In genomic region chr12:68069276-68069675, GRCh38 we compare ENCODE assay signal across 17 cellular contexts.
DNase-seq lines count a peak whose midpoint lies in the region; ATAC-seq and TF ChIP-seq lines count a peak whose summit lies in the region.
"Had no signal": no experiment of that assay in that cellular context is flagged by ENCODE, and none has a peak within 500 bp of the region (broad histone marks: within the 10 kb centered on the region; RNA-seq: fewer than 3 reads in every experiment).

No MANE protein-coding gene starts in this region.

- no peak for TF ChIP-seq POLR2A in IMR-90 (IDR thresholded peaks at IDR 0.05; ENCODE audit: low read depth, low read length)
- TF ChIP-seq POLR2A in heart left ventricle (IDR thresholded peaks at IDR 0.05) = no peak

- no peak overlapping the region for H2AFZ ChIP-seq in IMR-90 (replicated peaks; ENCODE audit: low read length, poor library complexity)
- no peak overlapping the region for H2AFZ ChIP-seq in mesenchymal stem cell (ENCODE audit: low read depth, low read length)

- H3K79me1 ChIP-seq in IMR-90 (ENCODE audit: low read depth in 1 of 2, low read length in 2 of 2) = no peaks in the 10 kb centered on the region
- no peaks in the 10 kb centered on the region for H3K79me1 ChIP-seq in mesenchymal stem cell (replicated peaks; ENCODE audit: low read length, poor library complexity, severe bottlenecking)

- H4K8ac ChIP-seq in IMR-90 (ENCODE audit: low read depth in 2 of 2, low read length in 2 of 2) = no peak overlapping the region
- no peak overlapping the region for H4K8ac ChIP-seq in mesenchymal stem cell (ENCODE audit: low read length)

- H3K56ac ChIP-seq in IMR-90 (ENCODE audit: extremely low read depth, insufficient read depth, low read length) = no peak overlapping the region

- TF ChIP-seq CTCF in IMR-90 (conservative IDR thresholded peaks at IDR 0.05; ENCODE audit: low read depth, low read length) (no peak), heart left ventricle (IDR thresholded peaks at IDR 0.05) (no peak)

- no TSS peak for BruUV-seq in IMR-90 (replicated peaks; lab: Mats Ljungman, UMichigan)

- CTCF ChIA-PET in IMR-90 (lab: Yijun Ruan, JAX) = no interaction called here

- no peak overlapping the region for H4K5ac ChIP-seq in IMR-90 (ENCODE audit: low read depth, low read length)

- H4K20me1 ChIP-seq in IMR-90 (ENCODE audit: insufficient read depth, low read length) = no peaks in the 10 kb centered on the region
- H4K20me1 ChIP-seq: BLaER1 had no signal

- H2BK120ac ChIP-seq in IMR-90 (ENCODE audit: low read depth, low read length) (no peak overlapping the region), mesenchymal stem cell (ENCODE audit: low read depth, low read length) (no peak overlapping the region)

- no peak overlapping the region for H3K4me2 ChIP-seq in IMR-90 (ENCODE audit: low read depth, low read length)
- no peak overlapping the region for H3K4me2 ChIP-seq in mesenchymal stem cell (ENCODE audit: low read length, poor library complexity, severe bottlenecking)
- H3K4me2 ChIP-seq: BLaER1 had no signal

- H3K9me3 ChIP-seq in IMR-90 (ENCODE audit: control insufficient read depth, insufficient read depth, low read length) = no peaks in the 10 kb centered on the region
- H3K9me3 ChIP-seq in mesenchymal stem cell (ENCODE audit: control insufficient read depth, low read length) = peaks cover 18% of the 10 kb centered on the region
- peaks cover 0 to 16% (median 0%) of the 10 kb centered on the region in 12 donors for H3K9me3 ChIP-seq in heart left ventricle

- H3K4me1 Mint-ChIP-seq in activated naive CD8-positive, alpha-beta T cell treated with anti-CD3 and anti-CD28 coated beads, Interleukin-2, amount 50 U/mL, for 24 hours = peaks cover 26% of the 10 kb centered on the region
- H3K4me1 Mint-ChIP-seq in activated naive CD8-positive, alpha-beta T cell treated with anti-CD3 and anti-CD28 coated beads for 36 hours = peaks cover 8% of the 10 kb centered on the region
- H3K4me1 Mint-ChIP-seq: CD4-positive, alpha-beta memory T cell had no signal

- no peak overlapping the region for H2BK12ac ChIP-seq in mesenchymal stem cell (ENCODE audit: low read length in 2 of 2)

- in situ Hi-C loops in IMR-90 (cut with MboI; ENCODE audit: low sequenced_read_pairs) = no loop called here

- peak overlapping the region; percentile 26 for H3K27ac Mint-ChIP-seq in activated naive CD8-positive, alpha-beta T cell treated with anti-CD3 and anti-CD28 coated beads, Interleukin-2, amount 50 U/mL, for 24 hours
- H3K27ac Mint-ChIP-seq in activated naive CD8-positive, alpha-beta T cell treated with anti-CD3 and anti-CD28 coated beads for 36 hours = no peak overlapping the region
- H3K27ac Mint-ChIP-seq: CD14-positive monocyte; CD4-positive, alpha-beta memory T cell; H9 had no signal

- ATAC-seq in activated naive CD8-positive, alpha-beta T cell treated with anti-CD3 and anti-CD28 coated beads, Interleukin-2, amount 50 U/mL, for 24 hours = no peak
- no peak for ATAC-seq in IMR-90 (ENCODE audit: low read depth)
- ATAC-seq in GM19351 (IDR thresholded peaks at IDR 0.05; ENCODE audit: unreplicated experiment) = no peak
- no peak for ATAC-seq in heart left ventricle

- no peak overlapping the region for H2AK9ac ChIP-seq in IMR-90 (replicated peaks; ENCODE audit: low read depth, low read length, poor library complexity)

- no peaks in the 10 kb centered on the region for H3K9me1 ChIP-seq in IMR-90 (ENCODE audit: insufficient read depth, low read length)

- no peak overlapping the region for H2AK5ac ChIP-seq in IMR-90 (ENCODE audit: low read depth, low read length)
- no peak overlapping the region for H2AK5ac ChIP-seq in mesenchymal stem cell (ENCODE audit: low read length, severe bottlenecking)

- dilution Hi-C loops in IMR-90 (cut with HindIII; ENCODE audit: low sequenced_read_pairs, unreplicated experiment) = no loop called here

- TF ChIP-seq RAD21 in IMR-90 (IDR thresholded peaks at IDR 0.05; ENCODE audit: low read length) = no peak

- intact Hi-C loops in IMR-90 (cut with micrococcal nuclease) = no loop called here
- intact Hi-C loops in heart left ventricle (cut with DNase I) = no loop called here

- DNase-seq in activated naive CD8-positive, alpha-beta T cell treated with anti-CD3 and anti-CD28 coated beads, Interleukin-2, amount 50 U/mL, for 24 hours = no peak
- no peak for DNase-seq in activated naive CD8-positive, alpha-beta T cell treated with anti-CD3 and anti-CD28 coated beads for 36 hours
- DNase-seq in Daoy (ENCODE audit: low read depth) (peak; percentile 28), IMR-90 (peak; percentile 2), mesenchymal stem cell (peak; percentile 1), heart left ventricle (no peak)
- DNase-seq: 8988T; Calu3; CD4-positive, alpha-beta memory T cell; DMS 273 treated with DMSO at 0.1 percent for 48 hours; DMS53; DND-41; GDM1; H9 had no signal

- H3K18ac ChIP-seq in IMR-90 (ENCODE audit: low read depth, low read length) = no peak overlapping the region
- H3K18ac ChIP-seq in mesenchymal stem cell (ENCODE audit: low read depth in 1 of 2, low read length in 2 of 2) = no peak overlapping the region

- no peak overlapping the region for H3K4ac ChIP-seq in IMR-90 (ENCODE audit: low read depth, low read length)
- H3K4ac ChIP-seq in mesenchymal stem cell (ENCODE audit: low read depth in 1 of 2, low read length in 2 of 2) = no peak overlapping the region

- H3K4me3 ChIP-seq in IMR-90 (ENCODE audit: insufficient read depth, low read depth, low read length) (no peak overlapping the region), mesenchymal stem cell (ENCODE audit: insufficient read depth in 1 of 2, low read depth in 1 of 2, low read length in 2 of 2) (no peak overlapping the region), heart left ventricle (no peak overlapping the region)
- H3K4me3 ChIP-seq: BLaER1 had no signal

- H3K36me3 ChIP-seq in IMR-90 (ENCODE audit: control insufficient read depth, insufficient read depth, low read length) (no peaks in the 10 kb centered on the region), mesenchymal stem cell (ENCODE audit: control insufficient read depth in 1 of 2, insufficient read depth in 2 of 2, low read depth in 1 of 2, low read length in 2 of 2) (no peaks in the 10 kb centered on the region), heart left ventricle (no peaks in the 10 kb centered on the region)
- H3K36me3 ChIP-seq: BLaER1 had no signal

- H3K4me1 ChIP-seq in IMR-90 (ENCODE audit: control insufficient read depth, insufficient read depth, low read length) (no peaks in the 10 kb centered on the region), mesenchymal stem cell (ENCODE audit: control insufficient read depth, insufficient read depth, low read depth, low read length) (no peaks in the 10 kb centered on the region), heart left ventricle (no peaks in the 10 kb centered on the region)

- H3K14ac ChIP-seq in IMR-90 (replicated peaks; ENCODE audit: low read depth, low read length) (no peak overlapping the region), mesenchymal stem cell (ENCODE audit: low read length in 2 of 2) (no peak overlapping the region)

- H3K4me3 Mint-ChIP-seq in activated naive CD8-positive, alpha-beta T cell treated with anti-CD3 and anti-CD28 coated beads, Interleukin-2, amount 50 U/mL, for 24 hours = no peak overlapping the region
- H3K4me3 Mint-ChIP-seq in activated naive CD8-positive, alpha-beta T cell treated with anti-CD3 and anti-CD28 coated beads for 36 hours = no peak overlapping the region
- H3K4me3 Mint-ChIP-seq: CD14-positive monocyte; CD4-positive, alpha-beta memory T cell; H9 had no signal

- H3K9ac ChIP-seq in IMR-90 (ENCODE audit: low read depth, low read length) (no peak overlapping the region), mesenchymal stem cell (ENCODE audit: low read length) (no peak overlapping the region)
- H3K9ac ChIP-seq: BLaER1 had no signal

- H3K36me3 Mint-ChIP-seq in activated naive CD8-positive, alpha-beta T cell treated with anti-CD3 and anti-CD28 coated beads, Interleukin-2, amount 50 U/mL, for 24 hours (ENCODE audit: low read depth) = peaks cover 7% of the 10 kb centered on the region
- peaks cover 17% of the 10 kb centered on the region for H3K36me3 Mint-ChIP-seq in activated naive CD8-positive, alpha-beta T cell treated with anti-CD3 and anti-CD28 coated beads for 36 hours
- H3K36me3 Mint-ChIP-seq: CD14-positive monocyte had no signal

- POLR2A ChIA-PET in IMR-90 (lab: Charles Lee; ENCODE audit: unreplicated experiment) = no interaction called here

- no peak overlapping the region for H2BK15ac ChIP-seq in IMR-90 (ENCODE audit: low read depth, low read length)
- no peak overlapping the region for H2BK15ac ChIP-seq in mesenchymal stem cell (ENCODE audit: low read depth, poor library complexity, severe bottlenecking)

- peaks cover 24% of the 10 kb centered on the region for H3K9me3 Mint-ChIP-seq in activated naive CD8-positive, alpha-beta T cell treated with anti-CD3 and anti-CD28 coated beads, Interleukin-2, amount 50 U/mL, for 24 hours
- H3K9me3 Mint-ChIP-seq in activated naive CD8-positive, alpha-beta T cell treated with anti-CD3 and anti-CD28 coated beads for 36 hours = peaks cover 22% of the 10 kb centered on the region

- no peak overlapping the region for H2BK20ac ChIP-seq in IMR-90 (ENCODE audit: low read depth, low read length)

- no peaks in the 10 kb centered on the region for H3K27me3 Mint-ChIP-seq in activated naive CD8-positive, alpha-beta T cell treated with anti-CD3 and anti-CD28 coated beads, Interleukin-2, amount 50 U/mL, for 24 hours
- H3K27me3 Mint-ChIP-seq in activated naive CD8-positive, alpha-beta T cell treated with anti-CD3 and anti-CD28 coated beads for 36 hours = no peaks in the 10 kb centered on the region

- H2BK5ac ChIP-seq in IMR-90 (ENCODE audit: low read depth, low read length, poor library complexity, severe bottlenecking) (no peak overlapping the region), mesenchymal stem cell (ENCODE audit: low read depth, low read length, poor library complexity, severe bottlenecking) (no peak overlapping the region)

- H3K27ac ChIP-seq in IMR-90 (ENCODE audit: insufficient read depth, low read length) = no peak overlapping the region
- H3K27ac ChIP-seq in mesenchymal stem cell (ENCODE audit: low read length, poor library complexity, severe bottlenecking) = no peak overlapping the region
- no peak overlapping the region for H3K27ac ChIP-seq in heart left ventricle
- H3K27ac ChIP-seq: BLaER1 had no signal

- no peaks in the 10 kb centered on the region; the same call in 1 of the 2 replicates for H3K27me3 ChIP-seq in IMR-90 (ENCODE audit: control insufficient read depth, insufficient read depth, low read length)
- peaks cover 0 to 7% of the 10 kb centered on the region in 2 experiments for H3K27me3 ChIP-seq in mesenchymal stem cell (ENCODE audit: control insufficient read depth in 1 of 2, insufficient read depth in 1 of 2, low read length in 2 of 2)
- H3K27me3 ChIP-seq in heart left ventricle = no peaks in the 10 kb centered on the region
- H3K27me3 ChIP-seq: BLaER1 had no signal

- H4K91ac ChIP-seq in IMR-90 (ENCODE audit: insufficient read depth, low read depth, low read length) = no peak overlapping the region
- no peak overlapping the region for H4K91ac ChIP-seq in mesenchymal stem cell (ENCODE audit: low read length)

- H3K23ac ChIP-seq in IMR-90 (ENCODE audit: low read depth, low read length) = no peak overlapping the region
- no peak overlapping the region for H3K23ac ChIP-seq in mesenchymal stem cell (ENCODE audit: low read length in 2 of 2)

- WGBS in IMR-90 (ENCODE audit: extremely low coverage in 2 of 2, insufficient read length in 1 of 2), 2 experiments = no CpG with 5 or more reads among the region's 3 CpGs
- 70% methylated on average over 3 of the region's 3 CpGs for WGBS in mesenchymal stem cell
- WGBS in heart left ventricle, 4 donors = 68 to 84% (median 80%) methylated on average over 3 of the region's 3 CpGs

Comparison
In these comparisons a context has a peak if more than half of its experiments do, and no peak if none do; other contexts are left out.
1. DNase-seq: peak in Daoy (single experiment), IMR-90 (single experiment) and mesenchymal stem cell (single experiment); none in activated naive CD8-positive, alpha-beta T cell treated with anti-CD3 and anti-CD28 coated beads, Interleukin-2, amount 50 U/mL, for 24 hours (single experiment), activated naive CD8-positive, alpha-beta T cell treated with anti-CD3 and anti-CD28 coated beads for 36 hours (single experiment) and heart left ventricle (0 of 5).